In genomic region chr7:29972315-29972669, GRCh38 we compare ENCODE assay signal across 25 cellular contexts.
"Had no signal": no experiment of that assay in that cellular context is flagged by ENCODE, and none has a peak within 500 bp of the region (broad histone marks: within the 10 kb centered on the region; RNA-seq: fewer than 3 reads in every experiment).

No MANE protein-coding gene starts in this region.

- H3K27me3 Mint-ChIP-seq: memory B cell; stimulated activated naive CD8-positive, alpha-beta T cell treated with anti-CD3 and anti-CD28 coated beads, Interleukin-15, amount 100 ng/mL, for 72 hours had no signal

- H3K4me2 ChIP-seq: smooth muscle cell had no signal

- H3K9me3 Mint-ChIP-seq: effector memory CD8-positive, alpha-beta T cell; immature natural killer cell; memory B cell; naive thymus-derived CD8-positive, alpha-beta T cell; stimulated activated naive CD8-positive, alpha-beta T cell treated with anti-CD3 and anti-CD28 coated beads, Interleukin-15, amount 100 ng/mL, for 72 hours had no signal

- DNase-seq: dermis blood vessel endothelial cell; effector memory CD8-positive, alpha-beta T cell; hypothalamus; immature natural killer cell; islet precursor cell; naive thymus-derived CD8-positive, alpha-beta T cell; occipital lobe; pancreas; stimulated activated CD4-positive, alpha-beta T cell treated with anti-CD3 and anti-CD28 coated beads, Interleukin-12 subunit alpha, Interleukin-12 subunit beta, amount 100 ng/mL, for 4 hours; stimulated activated CD4-positive, alpha-beta T cell treated with anti-CD3 and anti-CD28 coated beads, Interleukin-1b, Interleukin-23, amount 100 ng/mL, for 48 hours; stimulated activated CD4-positive, alpha-beta T cell treated with anti-CD3 and anti-CD28 coated beads, Interleukin-4, amount 100 ng/mL, for 1 hour; stimulated activated CD8-positive, alpha-beta memory T cell treated with anti-CD3 and anti-CD28 coated beads, Interleukin-4, amount 100 ng/mL, for 48 hours; stimulated activated naive CD4-positive, alpha-beta T cell; stimulated activated naive CD8-positive, alpha-beta T cell treated with anti-CD3 and anti-CD28 coated beads, Interleukin-15, amount 100 ng/mL, for 72 hours; testis; tibial artery; upper lobe of right lung; uterus had no signal

- H3K4me3 ChIP-seq: coronary artery, lung, pancreas, smooth muscle cell, testis, tibial artery, upper lobe of right lung, uterus had no signal

- FAIRE-seq: frontal cortex, pancreas had no signal

- H3K27me3 ChIP-seq: pancreas, testis, tibial artery, upper lobe of right lung, uterus had no signal

- H3K27ac ChIP-seq: coronary artery, pancreas, tibial artery, upper lobe of right lung, uterus had no signal

- H3K4me3 Mint-ChIP-seq: effector memory CD8-positive, alpha-beta T cell; immature natural killer cell; memory B cell; naive thymus-derived CD8-positive, alpha-beta T cell; stimulated activated naive CD8-positive, alpha-beta T cell treated with anti-CD3 and anti-CD28 coated beads, Interleukin-15, amount 100 ng/mL, for 72 hours had no signal

- H3K9me3 ChIP-seq: pancreas, testis, tibial artery, upper lobe of right lung, uterus had no signal

- H3K27ac Mint-ChIP-seq: memory B cell; naive thymus-derived CD8-positive, alpha-beta T cell; stimulated activated naive CD8-positive, alpha-beta T cell treated with anti-CD3 and anti-CD28 coated beads, Interleukin-15, amount 100 ng/mL, for 72 hours had no signal

- H3K36me3 ChIP-seq: pancreas, upper lobe of right lung, uterus had no signal

- H3K4me1 ChIP-seq: upper lobe of right lung, uterus had no signal

- ATAC-seq: effector memory CD8-positive, alpha-beta T cell; left lobe of liver; naive thymus-derived CD8-positive, alpha-beta T cell; pancreas; sciatic nerve; stimulated activated naive CD8-positive, alpha-beta T cell treated with anti-CD3 and anti-CD28 coated beads, Interleukin-15, amount 100 ng/mL, for 72 hours; upper lobe of right lung had no signal
